Comparison of ENCODE assay signal across 9 cellular contexts in genomic region chr1:68230901-68231626, GRCh38. TPM values are rescaled to one million over a fixed set of nuclear protein-coding genes. Genes with fewer than 3 reads are reported as not detected.
DNase-seq lines count a peak whose midpoint lies in the region; ATAC-seq and TF ChIP-seq lines count a peak whose summit lies in the region.
"Had no signal": no experiment of that assay in that cellular context is flagged by ENCODE, and none has a peak within 500 bp of the region (broad histone marks: within the 10 kb centered on the region; RNA-seq: fewer than 3 reads in every experiment).

No MANE protein-coding gene starts in this region.

- no peaks in the 10 kb centered on the region for H3K36me3 ChIP-seq in adrenal gland (replicated peaks in 1 of 2)
- H3K36me3 ChIP-seq in iPS-20b (ENCODE audit: insufficient read depth, low read depth, low read length): no peaks in the 10 kb centered on the region

- TF ChIP-seq CTCF in adrenal gland (IDR thresholded peaks at IDR 0.05): no peak

- peak overlapping the region; percentile 26; the same call in 1 of the 2 replicates for H3K9ac ChIP-seq in iPS-20b (ENCODE audit: low read depth, low read length)

- ATAC-seq in stimulated activated naive B cell treated with anti-CD40 and anti-IgM and Interleukin-4, amounts not matched to agents 10 μg/mL and 1 μg/mL and 100 μg/mL, for 72 hours (replicated peaks): peak; percentile 42 to 58
- no peak for ATAC-seq in HG02759 (IDR thresholded peaks at IDR 0.05; ENCODE audit: unreplicated experiment)

- H3K36me3 Mint-ChIP-seq in stimulated activated naive B cell treated with anti-CD40 and anti-IgM and Interleukin-4, amounts not matched to agents 10 μg/mL and 1 μg/mL and 100 μg/mL, for 72 hours: no peaks in the 10 kb centered on the region
- H3K36me3 Mint-ChIP-seq: CD4-positive, CD25-positive, alpha-beta regulatory T cell had no signal

- no peaks in the 10 kb centered on the region for H3K9me3 Mint-ChIP-seq in stimulated activated naive B cell treated with anti-CD40 and anti-IgM and Interleukin-4, amounts not matched to agents 10 μg/mL and 1 μg/mL and 100 μg/mL, for 72 hours

- H3K4me1 ChIP-seq in adrenal gland (replicated peaks in 1 of 2): peaks cover 9 to 17% of the 10 kb centered on the region in 2 donors
- peaks cover 12% of the 10 kb centered on the region for H3K4me1 ChIP-seq in iPS-20b (ENCODE audit: insufficient read depth, low read length)

- H3K4me3 ChIP-seq in adrenal gland (peak overlapping the region; percentile 44 to 88 (median 58)), iPS-20b (ENCODE audit: low read length) (peak overlapping the region; percentile 92)

- intact Hi-C loops in adrenal gland (cut with DNase I): loop anchor here (5.0 to 10.0 kb wide), 2 partner anchors 106 to 109 kb away; no protein-coding TSS in a partner anchor

- no peak for TF ChIP-seq POLR2A in adrenal gland (IDR thresholded peaks at IDR 0.05)

- peaks cover 18 to 24% of the 10 kb centered on the region in 2 donors for H3K4me1 Mint-ChIP-seq in stimulated activated naive B cell treated with anti-CD40 and anti-IgM and Interleukin-4, amounts not matched to agents 10 μg/mL and 1 μg/mL and 100 μg/mL, for 72 hours

- H3K27me3 ChIP-seq in adrenal gland (no peaks in the 10 kb centered on the region), iPS-20b (ENCODE audit: insufficient read depth, low read length) (peaks cover 93% of the 10 kb centered on the region)

- H3K9me3 ChIP-seq in adrenal gland (replicated peaks in 1 of 3): no peaks in the 10 kb centered on the region
- no peaks in the 10 kb centered on the region; the same call in 1 of the 2 replicates for H3K9me3 ChIP-seq in iPS-20b (ENCODE audit: insufficient read depth, low read depth, low read length)

- WGBS in adrenal gland, 4 donors: 0 to 2% (median 2%) methylated on average over 23 to 62 of the region's 62 CpGs

- peak overlapping the region; percentile 78 to 84 for H3K4me3 Mint-ChIP-seq in stimulated activated naive B cell treated with anti-CD40 and anti-IgM and Interleukin-4, amounts not matched to agents 10 μg/mL and 1 μg/mL and 100 μg/mL, for 72 hours

- H3K27me3 Mint-ChIP-seq in stimulated activated naive B cell treated with anti-CD40 and anti-IgM and Interleukin-4, amounts not matched to agents 10 μg/mL and 1 μg/mL and 100 μg/mL, for 72 hours: peaks cover 59 to 71% of the 10 kb centered on the region in 2 donors

- DNase-seq in NCI-H2081 (lab: John Stamatoyannopoulos, UW) (peak; percentile 24 to 32), NCI-H2081 treated with DMSO at 0.1 percent for 48 hours (lab: John Stamatoyannopoulos, UW) (no peak), adrenal gland (peak in 6 of 7 donors; percentile 17 to 53 (median 30)), Kasumi-1 (lab: John Stamatoyannopoulos, UW) (no peak), NCI-H510A treated with DMSO at 0.1 percent for 48 hours (lab: John Stamatoyannopoulos, UW) (no peak)
- DNase-seq in stimulated activated naive B cell treated with anti-CD40 and anti-IgM and Interleukin-4, amounts not matched to agents 10 μg/mL and 1 μg/mL and 100 μg/mL, for 72 hours: no peak
- DNase-seq: CD4-positive, CD25-positive, alpha-beta regulatory T cell had no signal

- H3K27ac Mint-ChIP-seq in stimulated activated naive B cell treated with anti-CD40 and anti-IgM and Interleukin-4, amounts not matched to agents 10 μg/mL and 1 μg/mL and 100 μg/mL, for 72 hours: peak overlapping the region; percentile 88
- H3K27ac Mint-ChIP-seq: CD4-positive, CD25-positive, alpha-beta regulatory T cell had no signal

- H3K27ac ChIP-seq in adrenal gland (peak overlapping the region in 3 of 5 donors; percentile 63 to 76 (median 73)), iPS-20b (ENCODE audit: low read length) (no peak overlapping the region)

RNA-seq across cellular contexts. Expression of gene WLS, which starts 1.3 kb away (rescaled TPM):
- 100 to 1,000 TPM in 3 of 8 donors, 10 to 100 TPM in 5; 51.2 to 114 (median 85.4) TPM for total RNA-seq in adrenal gland
- polyA plus RNA-seq in adrenal gland: 10 to 100 TPM; 28.7 to 48.3 (median 31.0) TPM
- total RNA-seq: CD4-positive, CD25-positive, alpha-beta regulatory T cell had no signal
- polyA plus RNA-seq: CD4-positive, CD25-positive, alpha-beta regulatory T cell had no signal

Comparison
In these comparisons a context has a peak if more than half of its experiments do, and no peak if none do; other contexts are left out.
1. DNase-seq: peak in NCI-H2081 (2 of 2) and adrenal gland (6 of 7); none in NCI-H2081 treated with DMSO at 0.1 percent for 48 hours (single experiment), stimulated activated naive B cell treated with anti-CD40 and anti-IgM and Interleukin-4, amounts not matched to agents 10 μg/mL and 1 μg/mL and 100 μg/mL, for 72 hours (single experiment), Kasumi-1 (0 of 2) and NCI-H510A treated with DMSO at 0.1 percent for 48 hours (single experiment).